Comparison of ENCODE assay signal across 6 cellular contexts in genomic region chr15:40325700-40326099, GRCh38. TPM values are rescaled to one million over a fixed set of nuclear protein-coding genes. Genes with fewer than 3 reads are reported as not detected.
DNase-seq lines count a peak whose midpoint lies in the region; ATAC-seq and TF ChIP-seq lines count a peak whose summit lies in the region.

No MANE protein-coding gene starts in this region.

- peak overlapping the region; percentile 91 for H3K4me3 ChIP-seq in SJSA1
- peak overlapping the region; percentile 71 to 85 for H3K4me3 ChIP-seq in muscle layer of colon (ENCODE audit: low read depth in 1 of 2, low read length in 2 of 2)

- H3K4me1 ChIP-seq in SJSA1 (replicated peaks) = peaks cover 79% of the 10 kb centered on the region
- H3K4me1 ChIP-seq in muscle layer of colon (ENCODE audit: insufficient read depth, low read length) = peaks cover 66% of the 10 kb centered on the region

- no peaks in the 10 kb centered on the region for H3K36me3 Mint-ChIP-seq in CD4-positive, alpha-beta T cell (ENCODE audit: low read depth)

- ATAC-seq in CD4-positive, alpha-beta T cell (ENCODE audit: poor library complexity) = no peak
- no peak for ATAC-seq in HG03159 (IDR thresholded peaks at IDR 0.05; ENCODE audit: unreplicated experiment)

- DNase-seq in CD4-positive, alpha-beta T cell = no peak
- DNase-seq in SJSA1 (ENCODE audit: low read depth in 1 of 2, low spot score in 2 of 2) = no peak
- DNase-seq in hepatic stellate cell (ENCODE audit: low spot score) = no peak
- DNase-seq in NCI-H2081 (lab: John Stamatoyannopoulos, UW) = no peak

- peak overlapping the region; percentile 92 for H3K4me3 Mint-ChIP-seq in CD4-positive, alpha-beta T cell

- no peaks in the 10 kb centered on the region for H3K27me3 Mint-ChIP-seq in CD4-positive, alpha-beta T cell

- H3K36me3 ChIP-seq in SJSA1 (peaks cover 56% of the 10 kb centered on the region), muscle layer of colon (ENCODE audit: insufficient read depth, low read length) (peaks cover 15% of the 10 kb centered on the region)

- POLR2A ChIA-PET in CD4-positive, alpha-beta T cell (lab: Charles Lee) = interaction anchor here (0.6 to 1.8 kb wide), 4 partner anchors 12 to 73 kb away, joined by 3 to 8 read pairs (median 4); no protein-coding TSS in a partner anchor

- no peaks in the 10 kb centered on the region for H3K9me3 Mint-ChIP-seq in CD4-positive, alpha-beta T cell

- CTCF ChIA-PET in CD4-positive, alpha-beta T cell (lab: Charles Lee) = interaction anchor here (0.9 to 5.5 kb wide), 4 partner anchors 12 to 96 kb away, joined by 4 to 34 read pairs (median 7); partner anchors contain the start of gene PLCB2

- intact Hi-C loops in CD4-positive, alpha-beta T cell (cut with DNase I, micrococcal nuclease) = loop anchor here in 1 of 2 experiments (10.0 kb wide), 1 partner anchor 541 kb away; the partner anchor contains the start of gene FSIP1

- peak overlapping the region; percentile 70 for H3K9ac ChIP-seq in muscle layer of colon (ENCODE audit: low read length)

- no peaks in the 10 kb centered on the region for H3K9me3 ChIP-seq in CD4-positive, alpha-beta T cell (ENCODE audit: control insufficient read depth, low read length)
- H3K9me3 ChIP-seq in SJSA1 (replicated peaks) (no peaks in the 10 kb centered on the region), muscle layer of colon (ENCODE audit: low read length) (no peaks in the 10 kb centered on the region)

- no peaks in the 10 kb centered on the region for H3K27me3 ChIP-seq in CD4-positive, alpha-beta T cell (ENCODE audit: control insufficient read depth, insufficient read depth, low read length)
- H3K27me3 ChIP-seq in SJSA1 (replicated peaks) (no peaks in the 10 kb centered on the region), muscle layer of colon (ENCODE audit: control insufficient read depth in 1 of 2, insufficient read depth in 2 of 2, low read length in 2 of 2) (no peaks in the 10 kb centered on the region)

- no peak overlapping the region for H3K27ac ChIP-seq in CD4-positive, alpha-beta T cell (ENCODE audit: low read depth, low read length)
- H3K27ac ChIP-seq in SJSA1 (no peak overlapping the region), muscle layer of colon (ENCODE audit: low read depth, low read length) (peak overlapping the region; percentile 94)

- H3K27ac Mint-ChIP-seq in CD4-positive, alpha-beta T cell = peak overlapping the region; percentile 65

- TF ChIP-seq CTCF in CD4-positive, alpha-beta T cell (IDR thresholded peaks at IDR 0.05) = no peak

- H3K4me1 Mint-ChIP-seq in CD4-positive, alpha-beta T cell (ENCODE audit: low read depth) = peaks cover 42% of the 10 kb centered on the region

RNA-seq across cellular contexts. Expression of gene INAFM2, which starts 2.2 kb away (rescaled TPM):
- total RNA-seq in CD4-positive, alpha-beta T cell = 1 to 10 TPM; 6.8 to 7.0 TPM
- total RNA-seq in SJSA1 (2014; rRNA removed; shearing (Covaris generic)) = 89.8 and 101 TPM in 2 replicates

RNA-seq across cellular contexts. Expression of gene CCDC9B, which starts 15.0 kb away (rescaled TPM):
- 1 to 10 TPM; 1.0 to 1.5 TPM for total RNA-seq in CD4-positive, alpha-beta T cell
- total RNA-seq in SJSA1 (2014; rRNA removed; shearing (Covaris generic)) = 29.5 and 39.0 TPM in 2 replicates

RNA-seq across cellular contexts. Expression of gene PLCB2, which starts 18.0 kb away (rescaled TPM):
- 100 to 1,000 TPM; 206 to 222 TPM for total RNA-seq in CD4-positive, alpha-beta T cell
- 34.8 and 61.9 TPM in 2 replicates for total RNA-seq in SJSA1 (2014; rRNA removed; shearing (Covaris generic))

RNA-seq across cellular contexts. Expression of gene PHGR1, which starts 25.1 kb away (rescaled TPM):
- not detected for total RNA-seq in CD4-positive, alpha-beta T cell
- not detected in 2 replicates for total RNA-seq in SJSA1 (2014; rRNA removed; shearing (Covaris generic))

RNA-seq across cellular contexts. Expression of gene DISP2, which starts 32.3 kb away (rescaled TPM):
- total RNA-seq in CD4-positive, alpha-beta T cell = under 1 TPM; 0.03 to 0.06 TPM
- 0.21 and 0.28 TPM in 2 replicates for total RNA-seq in SJSA1 (2014; rRNA removed; shearing (Covaris generic))

Comparison
In these comparisons a context has a peak if more than half of its experiments do, and no peak if none do; other contexts are left out.
1. RNA of gene INAFM2, which starts 2.2 kb away (total RNA-seq): 89.8 to 101 TPM in SJSA1; 6.8 to 7.0 TPM in CD4-positive, alpha-beta T cell; every median in the first group is over 10 times any median in the second.
2. RNA of gene CCDC9B, which starts 15.0 kb away (total RNA-seq): 29.5 to 39.0 TPM in SJSA1; 1.0 to 1.5 TPM in CD4-positive, alpha-beta T cell; every median in the first group is over 10 times any median in the second.